ENCODE assay signal across 1 cellular context in genomic region chr11:106021181-106021966, GRCh38.
TF ChIP-seq lines count a peak whose summit lies in the region.

No MANE protein-coding gene starts in this region.

TF ChIP-seq in GM23338, 12 proteins besides CTCF, POLR2A, EP300 and RAD21 (continued from another document):
- TF ChIP-seq ZNF462 (CRISPR knock-in tag; IDR thresholded peaks at IDR 0.05), result no peak
- no peak for TF ChIP-seq NANOG (IDR thresholded peaks at IDR 0.05; ENCODE audit: borderline replicate concordance)
- no peak for TF ChIP-seq CREB1 (CRISPR knock-in tag; IDR thresholded peaks at IDR 0.05; ENCODE audit: low read depth)
TF ChIP-seq in GM23338: peak in this region for 0.
